Comparison of ENCODE assay signal across 30 cellular contexts in genomic region chr15:75791337-75791713, GRCh38.
"Had no signal": no experiment of that assay in that cellular context is flagged by ENCODE, and none has a peak within 500 bp of the region (broad histone marks: within the 10 kb centered on the region; RNA-seq: fewer than 3 reads in every experiment).

No MANE protein-coding gene starts in this region.

- H3K4me1 Mint-ChIP-seq: activated CD4-positive, alpha-beta T cell treated with anti-CD3 and anti-CD28 coated beads for 36 hours; activated CD4-positive, alpha-beta T cell treated with anti-CD3 and anti-CD28 coated beads, Interleukin-2, amount 10 ng/mL, durations not matched to agents 24 days and 14 days; activated CD8-positive, alpha-beta memory T cell treated with anti-CD3 and anti-CD28 coated beads, Interleukin-2, amount 10 ng/mL, durations not matched to agents 7 days and 5 days; activated naive CD4-positive, alpha-beta T cell treated with anti-CD3 and anti-CD28 coated beads, Interleukin-2, amount 50 U/mL, for 24 hours; activated naive CD8-positive, alpha-beta T cell treated with anti-CD3 and anti-CD28 coated beads for 36 hours; activated naive CD8-positive, alpha-beta T cell treated with anti-CD3 and anti-CD28 coated beads, Interleukin-2, amount 50 U/mL, for 24 hours had no signal

- H3K9me3 Mint-ChIP-seq: activated CD4-positive, alpha-beta memory T cell treated with anti-CD3 and anti-CD28 coated beads for 36 hours; activated CD4-positive, alpha-beta T cell treated with anti-CD3 and anti-CD28 coated beads, Interleukin-2, amount 10 ng/mL, durations not matched to agents 24 days and 14 days; activated naive CD4-positive, alpha-beta T cell treated with anti-CD3 and anti-CD28 coated beads for 36 hours; activated naive CD4-positive, alpha-beta T cell treated with anti-CD3 and anti-CD28 coated beads, Interleukin-2, amount 50 U/mL, for 24 hours; activated naive CD8-positive, alpha-beta T cell treated with anti-CD3 and anti-CD28 coated beads for 36 hours; activated naive CD8-positive, alpha-beta T cell treated with anti-CD3 and anti-CD28 coated beads, Interleukin-2, amount 50 U/mL, for 24 hours; activated T-helper 1 cell treated with anti-CD3 and anti-CD28 coated beads, Interleukin-12 subunit alpha, Interleukin-12 subunit beta, Interleukin-2, Interleukin-4 antibody, amounts not matched to agents 30 ng/mL and 10 ng/mL and 1 ng/mL, durations not matched to agents 14 hours and 24 hours and 36 hours; activated T-helper 2 cell treated with anti-CD3 and anti-CD28 coated beads, Interferon-gamma antibody, Interleukin-2, Interleukin-4, amounts not matched to agents 10 μg/mL and 5 μg/mL and 100 μg/mL, durations not matched to agents 14 hours and 24 hours and 36 hours; effector memory CD8-positive, alpha-beta T cell had no signal

- H3K36me3 Mint-ChIP-seq: activated CD4-positive, alpha-beta memory T cell treated with anti-CD3 and anti-CD28 coated beads for 36 hours; activated CD8-positive, alpha-beta memory T cell treated with anti-CD3 and anti-CD28 coated beads, Interleukin-2, amount 10 ng/mL, durations not matched to agents 7 days and 5 days; activated naive CD4-positive, alpha-beta T cell treated with anti-CD3 and anti-CD28 coated beads, Interleukin-2, amount 50 U/mL, for 24 hours; activated naive CD8-positive, alpha-beta T cell treated with anti-CD3 and anti-CD28 coated beads for 36 hours had no signal

- H3K36me3 ChIP-seq: adrenal gland, esophagus squamous epithelium, gastroesophageal sphincter had no signal

- H3K9me3 ChIP-seq: adrenal gland, body of pancreas, esophagus squamous epithelium, gastroesophageal sphincter had no signal

- H3K27me3 ChIP-seq: body of pancreas had no signal

- H3K4me1 ChIP-seq: adrenal gland, body of pancreas, esophagus squamous epithelium, gastroesophageal sphincter had no signal

- DNase-seq: activated CD4-positive, alpha-beta memory T cell treated with anti-CD3 and anti-CD28 coated beads for 36 hours; activated CD4-positive, alpha-beta T cell treated with anti-CD3 and anti-CD28 coated beads for 36 hours; activated CD4-positive, alpha-beta T cell treated with anti-CD3 and anti-CD28 coated beads, Interleukin-2, amount 10 ng/mL, durations not matched to agents 24 days and 14 days; activated CD4-positive, CD25-positive, alpha-beta regulatory T cell; activated CD4-positive, CD25-positive, alpha-beta regulatory T cell treated with anti-CD3 and anti-CD28 coated beads, Interleukin-2, amount 50 U/mL, for 72 hours; activated CD8-positive, alpha-beta memory T cell treated with anti-CD3 and anti-CD28 coated beads, Interleukin-2, amount 10 ng/mL, durations not matched to agents 7 days and 5 days; activated CD8-positive, alpha-beta memory T cell treated with anti-CD3 and anti-CD28 coated beads, Interleukin-2, amount 50 U/mL, for 4 hours; activated CD8-positive, alpha-beta T cell treated with anti-CD3 and anti-CD28 coated beads, Interleukin-2, amount 10 ng/mL, durations not matched to agents 7 days and 5 days; activated effector memory CD4-positive, alpha-beta T cell treated with anti-CD3 and anti-CD28 coated beads, Interleukin-2, amount 50 U/mL, for 16 hours; activated naive CD4-positive, alpha-beta T cell treated with anti-CD3 and anti-CD28 coated beads for 36 hours; activated naive CD8-positive, alpha-beta T cell treated with anti-CD3 and anti-CD28 coated beads for 36 hours; activated naive CD8-positive, alpha-beta T cell treated with anti-CD3 and anti-CD28 coated beads, Interleukin-2, amount 50 U/mL, for 24 hours; activated T-cell treated with anti-CD3 and anti-CD28 coated beads, Interleukin-2, amount 50 U/mL, for 1 hour; amygdala; aorta; body of pancreas; caudate nucleus; cortex of kidney; dermis blood vessel endothelial cell; effector CD4-positive, alpha-beta T cell; effector memory CD8-positive, alpha-beta T cell; esophagus squamous epithelium; foreskin melanocyte; T-helper 2 cell had no signal

- H3K4me3 Mint-ChIP-seq: activated CD4-positive, alpha-beta memory T cell treated with anti-CD3 and anti-CD28 coated beads for 36 hours; activated CD4-positive, alpha-beta T cell treated with anti-CD3 and anti-CD28 coated beads for 36 hours; activated CD4-positive, alpha-beta T cell treated with anti-CD3 and anti-CD28 coated beads, Interleukin-2, amount 10 ng/mL, durations not matched to agents 24 days and 14 days; activated CD8-positive, alpha-beta memory T cell treated with anti-CD3 and anti-CD28 coated beads, Interleukin-2, amount 10 ng/mL, durations not matched to agents 7 days and 5 days; activated CD8-positive, alpha-beta T cell treated with anti-CD3 and anti-CD28 coated beads, Interleukin-2, amount 10 ng/mL, durations not matched to agents 7 days and 5 days; activated naive CD4-positive, alpha-beta T cell treated with anti-CD3 and anti-CD28 coated beads for 36 hours; activated naive CD4-positive, alpha-beta T cell treated with anti-CD3 and anti-CD28 coated beads, Interleukin-2, amount 50 U/mL, for 24 hours; activated naive CD8-positive, alpha-beta T cell treated with anti-CD3 and anti-CD28 coated beads for 36 hours; activated naive CD8-positive, alpha-beta T cell treated with anti-CD3 and anti-CD28 coated beads, Interleukin-2, amount 50 U/mL, for 24 hours; activated T-helper 1 cell treated with anti-CD3 and anti-CD28 coated beads, Interleukin-12 subunit alpha, Interleukin-12 subunit beta, Interleukin-2, Interleukin-4 antibody, amounts not matched to agents 30 ng/mL and 10 ng/mL and 1 ng/mL, durations not matched to agents 14 hours and 24 hours and 36 hours; effector memory CD8-positive, alpha-beta T cell had no signal

- H3K4me3 ChIP-seq: adrenal gland, body of pancreas, esophagus squamous epithelium, gastroesophageal sphincter had no signal

- H3K27ac Mint-ChIP-seq: activated CD4-positive, alpha-beta memory T cell treated with anti-CD3 and anti-CD28 coated beads for 36 hours; activated CD4-positive, alpha-beta T cell treated with anti-CD3 and anti-CD28 coated beads for 36 hours; activated CD4-positive, alpha-beta T cell treated with anti-CD3 and anti-CD28 coated beads, Interleukin-2, amount 10 ng/mL, durations not matched to agents 24 days and 14 days; activated CD8-positive, alpha-beta memory T cell treated with anti-CD3 and anti-CD28 coated beads, Interleukin-2, amount 10 ng/mL, durations not matched to agents 7 days and 5 days; activated CD8-positive, alpha-beta T cell treated with anti-CD3 and anti-CD28 coated beads, Interleukin-2, amount 10 ng/mL, durations not matched to agents 7 days and 5 days; activated naive CD4-positive, alpha-beta T cell treated with anti-CD3 and anti-CD28 coated beads for 36 hours; activated naive CD4-positive, alpha-beta T cell treated with anti-CD3 and anti-CD28 coated beads, Interleukin-2, amount 50 U/mL, for 24 hours; activated naive CD8-positive, alpha-beta T cell treated with anti-CD3 and anti-CD28 coated beads for 36 hours; activated naive CD8-positive, alpha-beta T cell treated with anti-CD3 and anti-CD28 coated beads, Interleukin-2, amount 50 U/mL, for 24 hours; activated T-helper 1 cell treated with anti-CD3 and anti-CD28 coated beads, Interleukin-12 subunit alpha, Interleukin-12 subunit beta, Interleukin-2, Interleukin-4 antibody, amounts not matched to agents 30 ng/mL and 10 ng/mL and 1 ng/mL, durations not matched to agents 14 hours and 24 hours and 36 hours; activated T-helper 2 cell treated with anti-CD3 and anti-CD28 coated beads, Interferon-gamma antibody, Interleukin-2, Interleukin-4, amounts not matched to agents 10 μg/mL and 5 μg/mL and 100 μg/mL, durations not matched to agents 14 hours and 24 hours and 36 hours; effector memory CD8-positive, alpha-beta T cell had no signal

- H3K27ac ChIP-seq: adrenal gland, body of pancreas, epithelial cell of prostate, esophagus squamous epithelium, gastroesophageal sphincter had no signal
